In the genomic region with DNA sequence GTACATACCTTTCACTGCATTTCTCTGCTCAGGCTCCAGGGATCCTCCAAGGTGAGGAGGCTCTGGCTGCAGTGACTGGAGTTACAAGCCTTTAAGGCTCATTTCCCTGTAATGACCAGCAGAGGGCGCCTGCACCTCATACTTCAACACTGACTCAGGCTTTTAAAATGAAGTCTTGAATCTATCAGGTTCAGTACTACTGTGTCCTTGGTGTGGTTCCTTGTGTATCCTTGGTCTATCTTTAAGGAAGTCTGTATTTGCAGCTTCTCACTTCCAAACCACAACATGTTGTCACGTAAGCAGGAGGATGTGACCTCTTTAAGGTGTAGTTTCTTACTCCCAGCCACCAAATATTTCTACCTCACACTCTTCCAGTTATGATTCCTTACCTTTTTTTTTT, we compare ENCODE assay signal across 1 cellular context.
TF ChIP-seq lines count a peak whose summit lies in the region.

No MANE protein-coding gene starts in this region.

TF ChIP-seq in HepG2, 621 proteins besides CTCF, POLR2A, EP300 and RAD21 (continued from another document):
- TF ChIP-seq PRDM10 (CRISPR knock-in tag; IDR thresholded peaks at IDR 0.05; ENCODE audit: low read depth): peak; percentile 61; the same call in 1 of the 2 replicates
- peak; percentile 27 to 60; a peak in 1 of 4 replicates for TF ChIP-seq HMGXB4 (CRISPR knock-in tag; IDR thresholded peaks at IDR 0.05; ENCODE audit: borderline replicate concordance in 1 of 2, low read depth in 1 of 2)
TF ChIP-seq in HepG2: peak in this region for 16.
